Comparison of ENCODE assay signal across 11 cellular contexts in the genomic region with DNA sequence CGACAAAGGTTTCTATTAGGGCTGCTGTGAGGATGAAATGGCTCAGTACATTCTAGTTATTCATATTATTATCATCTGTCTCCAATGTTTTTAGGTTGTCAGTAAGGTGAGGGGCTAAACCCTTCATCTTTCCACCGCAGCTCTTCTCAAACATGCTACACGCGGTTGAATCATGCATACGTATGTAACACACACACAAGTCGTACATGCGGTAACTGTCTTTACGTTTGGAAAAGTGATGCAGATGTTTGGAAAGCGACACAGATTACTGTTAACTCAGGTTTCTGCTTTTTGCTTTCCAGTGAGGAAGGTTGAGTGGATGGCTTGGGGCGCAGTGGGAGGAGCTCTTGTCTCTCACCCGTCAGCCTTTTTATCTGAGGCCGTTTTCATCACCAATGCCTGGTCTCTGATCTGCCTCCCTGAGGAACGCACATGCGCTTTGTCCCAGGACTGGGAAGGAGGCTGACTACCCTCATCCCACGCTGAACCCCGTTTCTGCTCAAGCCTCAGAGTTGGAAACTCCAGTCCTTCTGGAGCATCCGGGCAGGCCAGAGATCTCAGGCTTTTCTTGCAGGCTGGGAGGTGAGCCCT. TPM values are rescaled to one million over a fixed set of nuclear protein-coding genes. Genes with fewer than 3 reads are reported as not detected.
DNase-seq lines count a peak whose midpoint lies in the region; ATAC-seq, FAIRE-seq and TF ChIP-seq lines count a peak whose summit lies in the region.
"Had no signal": no experiment of that assay in that cellular context is flagged by ENCODE, and none has a peak within 500 bp of the region (broad histone marks: within the 10 kb centered on the region; RNA-seq: fewer than 3 reads in every experiment).

No MANE protein-coding gene starts in this region.

- H3K27me3 Mint-ChIP-seq in neural progenitor cell (ENCODE audit: insufficient read depth, low read depth) = peaks cover 87% of the 10 kb centered on the region
- peaks cover 76% of the 10 kb centered on the region for H3K27me3 Mint-ChIP-seq in activated naive CD4-positive, alpha-beta T cell treated with anti-CD3 and anti-CD28 coated beads for 36 hours (ENCODE audit: low read depth)

- peaks cover 70 to 100% (median 87%) of the 10 kb centered on the region in 11 experiments for H3K27me3 ChIP-seq in BLaER1 treated with 17β-estradiol and CSF1 and Interleukin-3, amounts not matched to agents 10 nM and 100 nM
- H3K27me3 ChIP-seq in RWPE2 (ENCODE audit: insufficient read depth, poor library complexity, severe bottlenecking) = no peaks in the 10 kb centered on the region
- H3K27me3 ChIP-seq in fibroblast of lung (ENCODE audit: control insufficient read depth, insufficient read depth, low read length) = no peaks in the 10 kb centered on the region
- H3K27me3 ChIP-seq in neural progenitor cell = peaks cover 99% of the 10 kb centered on the region
- peaks cover 21 to 36% of the 10 kb centered on the region in 2 donors for H3K27me3 ChIP-seq in small intestine (ENCODE audit: control insufficient read depth in 2 of 2, insufficient read depth in 2 of 2, low read length in 2 of 2)

- H3K9me3 ChIP-seq in BLaER1 treated with 17β-estradiol and CSF1 and Interleukin-3, amounts not matched to agents 10 nM and 100 nM (replicated peaks in 1 of 11) = peaks cover 0 to 12% (median 3%) of the 10 kb centered on the region in 11 experiments; a peak in 4 of 22 replicates
- H3K9me3 ChIP-seq in RWPE2 (ENCODE audit: severe bottlenecking) = no peaks in the 10 kb centered on the region
- H3K9me3 ChIP-seq in fibroblast of lung (ENCODE audit: control insufficient read depth, insufficient read depth, low read depth, low read length) = no peaks in the 10 kb centered on the region
- no peaks in the 10 kb centered on the region for H3K9me3 ChIP-seq in neural progenitor cell (ENCODE audit: low read depth)
- H3K9me3 ChIP-seq in small intestine (ENCODE audit: control insufficient read depth, low read depth) = no peaks in the 10 kb centered on the region

- no peaks in the 10 kb centered on the region for H3K36me3 Mint-ChIP-seq in neural progenitor cell
- H3K36me3 Mint-ChIP-seq in activated naive CD4-positive, alpha-beta T cell treated with anti-CD3 and anti-CD28 coated beads for 36 hours (ENCODE audit: low read depth) = no peaks in the 10 kb centered on the region

- peak overlapping the region in 6 of 10 experiments; percentile 49 to 63 (median 58); a peak in 10 of 20 replicates for H3K4me3 ChIP-seq in BLaER1 treated with 17β-estradiol and CSF1 and Interleukin-3, amounts not matched to agents 10 nM and 100 nM
- H3K4me3 ChIP-seq in RWPE2 (ENCODE audit: severe bottlenecking) (no peak overlapping the region), fibroblast of lung (replicated peaks in 1 of 4; ENCODE audit: control extremely low read depth in 1 of 4, insufficient read depth in 1 of 4, low read depth in 3 of 4, low read length in 4 of 4) (peak overlapping the region; percentile 28 to 86 (median 70)), neural progenitor cell (peak overlapping the region; percentile 53), small intestine (ENCODE audit: low read depth in 1 of 2, low read length in 2 of 2) (no peak overlapping the region)

- ATAC-seq in RWPE2 (ENCODE audit: low read depth) (no peak), esophagus mucosa (no peak)

- TF ChIP-seq CTCF in RWPE2 (IDR thresholded peaks at IDR 0.05; ENCODE audit: poor library complexity, severe bottlenecking) = no peak
- TF ChIP-seq CTCF in fibroblast of lung (conservative IDR thresholded peaks at IDR 0.05 in 1 of 2, IDR thresholded peaks at IDR 0.05 in 1 of 2; ENCODE audit: low read depth in 1 of 2, low read length in 2 of 2) = no peak
- no peak for TF ChIP-seq CTCF in neural progenitor cell (IDR thresholded peaks at IDR 0.05)

- H3K79me2 ChIP-seq in fibroblast of lung (ENCODE audit: control insufficient read depth, insufficient read depth, low read length) (peaks cover 51% of the 10 kb centered on the region), neural progenitor cell (ENCODE audit: low read depth) (no peaks in the 10 kb centered on the region)

- intact Hi-C loops in activated naive CD4-positive, alpha-beta T cell treated with anti-CD3 and anti-CD28 coated beads for 36 hours (cut with micrococcal nuclease) = loop anchor here (5.0 kb wide), 1 partner anchor 78 kb away; no protein-coding TSS in a partner anchor

- H3F3A ChIP-seq in neural progenitor cell (ENCODE audit: low read depth) = peaks cover 11% of the 10 kb centered on the region

- CTCF ChIA-PET in activated naive CD4-positive, alpha-beta T cell treated with anti-CD3 and anti-CD28 coated beads for 36 hours (lab: Charles Lee) = interaction anchor here (0.7 kb wide), 1 partner anchor 10 kb away, joined by 3 read pairs; no protein-coding TSS in a partner anchor

- H4K20me1 ChIP-seq in BLaER1 treated with 17β-estradiol and CSF1 and Interleukin-3, amounts not matched to agents 10 nM and 100 nM = peaks cover 0 to 28% (median 0%) of the 10 kb centered on the region in 11 experiments; a peak in 5 of 22 replicates
- H4K20me1 ChIP-seq in fibroblast of lung (ENCODE audit: control insufficient read depth, extremely low read depth, insufficient read depth, low read length) (no peaks in the 10 kb centered on the region), neural progenitor cell (ENCODE audit: low read depth) (peaks cover 20% of the 10 kb centered on the region)

- no peak overlapping the region for H3K27ac Mint-ChIP-seq in neural progenitor cell
- no peak overlapping the region for H3K27ac Mint-ChIP-seq in activated naive CD4-positive, alpha-beta T cell treated with anti-CD3 and anti-CD28 coated beads for 36 hours

- H2AFZ ChIP-seq in fibroblast of lung (ENCODE audit: low read length) (peak overlapping the region; percentile 50), neural progenitor cell (replicated peaks) (no peak overlapping the region)

- peak overlapping the region in 1 of 11 experiments; percentile 21; a peak in 2 of 22 replicates for H3K9ac ChIP-seq in BLaER1 treated with 17β-estradiol and CSF1 and Interleukin-3, amounts not matched to agents 10 nM and 100 nM
- peak overlapping the region; percentile 32 for H3K9ac ChIP-seq in fibroblast of lung (ENCODE audit: insufficient read depth, low read length)
- no peak overlapping the region for H3K9ac ChIP-seq in neural progenitor cell

- H3K4me2 ChIP-seq in BLaER1 treated with 17β-estradiol and CSF1 and Interleukin-3, amounts not matched to agents 10 nM and 100 nM = peak overlapping the region; percentile 64 to 87 (median 83); a peak in 17 of 22 replicates
- H3K4me2 ChIP-seq in fibroblast of lung (ENCODE audit: extremely low read depth, insufficient read depth, low read length) (peak overlapping the region; percentile 87), neural progenitor cell (peak overlapping the region; percentile 60)

- WGBS in small intestine, 3 donors = 36 to 67% (median 45%) methylated on average over 17 of the region's 17 CpGs

- H3K4me3 Mint-ChIP-seq in neural progenitor cell = peak overlapping the region; percentile 90
- no peak overlapping the region for H3K4me3 Mint-ChIP-seq in activated naive CD4-positive, alpha-beta T cell treated with anti-CD3 and anti-CD28 coated beads for 36 hours

- no peak overlapping the region for H3K27ac ChIP-seq in BLaER1 treated with 17β-estradiol and CSF1 and Interleukin-3, amounts not matched to agents 10 nM and 100 nM
- H3K27ac ChIP-seq in RWPE2 (ENCODE audit: poor library complexity, severe bottlenecking) (peak overlapping the region; percentile 83), fibroblast of lung (ENCODE audit: insufficient read depth, low read length) (peak overlapping the region; percentile 97), neural progenitor cell (no peak overlapping the region), small intestine (ENCODE audit: low read depth in 1 of 2, low read length in 1 of 2) (no peak overlapping the region)

- H3K4me1 Mint-ChIP-seq in neural progenitor cell = peaks cover 30% of the 10 kb centered on the region
- peaks cover 12% of the 10 kb centered on the region for H3K4me1 Mint-ChIP-seq in activated naive CD4-positive, alpha-beta T cell treated with anti-CD3 and anti-CD28 coated beads for 36 hours (ENCODE audit: low read depth)

- H3K36me3 ChIP-seq in BLaER1 treated with 17β-estradiol and CSF1 and Interleukin-3, amounts not matched to agents 10 nM and 100 nM = no peaks in the 10 kb centered on the region
- H3K36me3 ChIP-seq in RWPE2 (ENCODE audit: low read depth) = peaks cover 6% of the 10 kb centered on the region; the same call in 1 of the 2 replicates
- peaks cover 6% of the 10 kb centered on the region for H3K36me3 ChIP-seq in fibroblast of lung (ENCODE audit: control insufficient read depth, insufficient read depth, low read length)
- H3K36me3 ChIP-seq in neural progenitor cell = no peaks in the 10 kb centered on the region
- no peaks in the 10 kb centered on the region for H3K36me3 ChIP-seq in small intestine (ENCODE audit: control insufficient read depth in 2 of 2, insufficient read depth in 2 of 2, low read length in 2 of 2)

- FAIRE-seq in small intestine (lab: Jason Lieb, UNC) = no peak
- FAIRE-seq: H54 had no signal

- peaks cover 10 to 45% (median 34%) of the 10 kb centered on the region in 10 experiments for H3K4me1 ChIP-seq in BLaER1 treated with 17β-estradiol and CSF1 and Interleukin-3, amounts not matched to agents 10 nM and 100 nM
- H3K4me1 ChIP-seq in RWPE2 (ENCODE audit: insufficient read depth, poor library complexity, severe bottlenecking) = peaks cover 12% of the 10 kb centered on the region
- H3K4me1 ChIP-seq in fibroblast of lung (ENCODE audit: control insufficient read depth, extremely low read depth, insufficient read depth, low read length) = peaks cover 14% of the 10 kb centered on the region
- peaks cover 17% of the 10 kb centered on the region for H3K4me1 ChIP-seq in neural progenitor cell
- H3K4me1 ChIP-seq in small intestine (ENCODE audit: control insufficient read depth in 2 of 2, insufficient read depth in 1 of 2, low read depth in 1 of 2, low read length in 1 of 2) = no peaks in the 10 kb centered on the region

- H3K9me3 Mint-ChIP-seq in neural progenitor cell = no peaks in the 10 kb centered on the region
- no peaks in the 10 kb centered on the region for H3K9me3 Mint-ChIP-seq in activated naive CD4-positive, alpha-beta T cell treated with anti-CD3 and anti-CD28 coated beads for 36 hours

- DNase-seq in RWPE2 (ENCODE audit: low spot score) = no peak
- DNase-seq in fibroblast of lung (ENCODE audit: low read depth in 2 of 2) = no peak
- no peak for DNase-seq in neural progenitor cell (ENCODE audit: low spot score)
- DNase-seq in activated naive CD4-positive, alpha-beta T cell treated with anti-CD3 and anti-CD28 coated beads for 36 hours = no peak
- no peak for DNase-seq in small intestine
- DNase-seq in activated CD4-positive, CD25-positive, alpha-beta regulatory T cell (lab: John Stamatoyannopoulos, UW) = no peak

RNA-seq across cellular contexts. Expression of gene FOXL1, which starts 3.2 kb away (rescaled TPM):
- total RNA-seq in fibroblast of lung (24.1 and 27.4 TPM in 2 replicates), neural progenitor cell (ENCODE audit: low replicate concordance) (0.07 and 0.31 TPM in 2 replicates), esophagus mucosa (0.08 TPM)
- polyA plus RNA-seq in fibroblast of lung (5.9 and 19.0 TPM in 2 replicates), small intestine (1 to 10 TPM in 2 of 3 donors, under 1 TPM in 1; 0.22 to 1.9 (median 1.2) TPM)
- polyA plus RNA-seq in fibroblast of lung (2012) = 9.4 and 31.1 TPM in 2 replicates
- 4.9 and 6.9 TPM in 2 replicates for polyA minus RNA-seq in fibroblast of lung (ENCODE audit: low replicate concordance)
- total RNA-seq in activated naive CD4-positive, alpha-beta T cell treated with anti-CD3 and anti-CD28 coated beads for 36 hours = not detected
- total RNA-seq: mononuclear cell; T-helper 1 cell treated with Interleukin-12 subunit alpha and Interleukin-12 subunit beta and Interleukin-4 antibody, amounts not matched to agents 30 ng/mL and 1 ng/mL, for 36 hours had no signal

RNA-seq across cellular contexts. Expression of gene FOXC2, which starts 8.6 kb away (rescaled TPM):
- total RNA-seq in fibroblast of lung = 0.26 and 0.50 TPM in 2 replicates
- polyA plus RNA-seq in fibroblast of lung = 1.1 and 1.5 TPM in 2 replicates
- polyA plus RNA-seq in fibroblast of lung (2012) = 4.5 and 7.2 TPM in 2 replicates
- polyA minus RNA-seq in fibroblast of lung (ENCODE audit: low replicate concordance) = 1.6 and 1.9 TPM in 2 replicates
- not detected in 2 replicates for total RNA-seq in neural progenitor cell (ENCODE audit: low replicate concordance)
- not detected for total RNA-seq in activated naive CD4-positive, alpha-beta T cell treated with anti-CD3 and anti-CD28 coated beads for 36 hours
- polyA plus RNA-seq in small intestine = under 1 TPM in 1 of 3 donors, not detected in 2; 0.97 TPM
- 0.28 TPM for total RNA-seq in esophagus mucosa
- total RNA-seq: mononuclear cell; T-helper 1 cell treated with Interleukin-12 subunit alpha and Interleukin-12 subunit beta and Interleukin-4 antibody, amounts not matched to agents 30 ng/mL and 1 ng/mL, for 36 hours had no signal

RNA-seq across cellular contexts. Expression of gene MTHFSD, which starts 20.2 kb away (rescaled TPM):
- total RNA-seq in fibroblast of lung (13.6 and 19.3 TPM in 2 replicates), neural progenitor cell (ENCODE audit: low replicate concordance) (17.4 and 34.6 TPM in 2 replicates), esophagus mucosa (11.2 TPM)
- polyA plus RNA-seq in fibroblast of lung (11.4 and 13.1 TPM in 2 replicates), small intestine (10 to 100 TPM in 1 of 3 donors, 1 to 10 TPM in 2; 7.6 to 19.2 (median 9.8) TPM)
- 9.3 and 9.7 TPM in 2 replicates for polyA plus RNA-seq in fibroblast of lung (2012)
- polyA minus RNA-seq in fibroblast of lung (ENCODE audit: low replicate concordance) = 5.9 and 16.3 TPM in 2 replicates
- total RNA-seq in activated naive CD4-positive, alpha-beta T cell treated with anti-CD3 and anti-CD28 coated beads for 36 hours = 10 to 100 TPM; 21.9 to 24.1 TPM

Comparison
In these comparisons a context has a peak if more than half of its experiments do, and no peak if none do; other contexts are left out.
1. H3K27ac ChIP-seq: peak in RWPE2 (single experiment) and fibroblast of lung (single experiment); none in BLaER1 treated with 17β-estradiol and CSF1 and Interleukin-3, amounts not matched to agents 10 nM and 100 nM (0 of 11), neural progenitor cell (single experiment) and small intestine (0 of 2).
2. H3K4me3 ChIP-seq: peak in BLaER1 treated with 17β-estradiol and CSF1 and Interleukin-3, amounts not matched to agents 10 nM and 100 nM (6 of 10), fibroblast of lung (4 of 4) and neural progenitor cell (single experiment); none in RWPE2 (single experiment) and small intestine (0 of 2).
3. RNA of gene FOXL1, which starts 3.2 kb away (total RNA-seq): 24.1 to 27.4 TPM in fibroblast of lung; 0.08 TPM in esophagus mucosa (single experiment), 0.07 to 0.31 TPM in neural progenitor cell and not detected in activated naive CD4-positive, alpha-beta T cell treated with anti-CD3 and anti-CD28 coated beads for 36 hours; every median in the first group is over 10 times any median in the second.
4. Peak in every context shown above with its lines, with median percentiles within 50 percentile points of each other: H3K4me2 ChIP-seq.